In the genomic region with DNA sequence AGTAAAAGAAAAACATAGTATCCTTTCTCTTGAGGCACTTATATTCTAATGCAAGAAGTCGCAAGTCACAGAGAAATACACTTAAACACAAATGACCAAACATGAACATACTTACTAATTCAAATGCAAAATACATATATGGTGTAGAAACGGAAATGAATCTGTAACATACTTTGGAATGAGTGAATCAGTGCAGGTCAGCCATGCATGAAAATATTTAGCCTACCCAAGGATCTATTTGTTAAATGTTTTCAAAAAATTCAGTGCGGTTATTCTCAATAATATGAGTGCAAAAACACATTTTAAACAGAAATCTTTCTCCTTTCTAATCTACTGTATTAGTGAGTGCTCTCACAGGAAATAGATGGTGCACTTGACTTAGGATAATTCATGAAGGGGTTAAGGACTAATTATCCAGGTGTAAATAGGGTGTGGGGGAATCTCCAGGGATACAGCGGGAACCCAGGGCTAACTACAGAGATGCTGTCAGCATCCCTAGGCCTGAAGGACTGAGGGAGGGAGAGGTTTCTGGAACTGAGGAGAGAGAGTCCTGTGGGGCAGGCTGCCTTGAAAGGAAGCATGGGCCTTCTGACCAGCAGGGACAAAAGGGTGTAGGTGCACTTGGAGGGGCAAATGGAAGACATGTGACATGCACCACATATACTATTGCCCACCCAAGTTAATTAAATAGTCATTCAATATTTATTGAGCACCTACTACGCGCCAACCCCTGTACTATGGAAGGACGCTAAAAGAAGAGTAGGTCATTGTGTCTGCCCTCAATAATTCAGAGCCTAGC, we compare ENCODE assay signal across 14 cellular contexts.
DNase-seq lines count a peak whose midpoint lies in the region; ATAC-seq, FAIRE-seq and TF ChIP-seq lines count a peak whose summit lies in the region.
"Had no signal": no experiment of that assay in that cellular context is flagged by ENCODE, and none has a peak within 500 bp of the region (broad histone marks: within the 10 kb centered on the region; RNA-seq: fewer than 3 reads in every experiment).

No MANE protein-coding gene starts in this region.

- H3K4me1 Mint-ChIP-seq in activated T-helper 2 cell treated with anti-CD3 and anti-CD28 coated beads, Interferon-gamma antibody, Interleukin-2, Interleukin-4, amounts not matched to agents 10 μg/mL and 5 μg/mL and 100 μg/mL, durations not matched to agents 14 hours and 24 hours and 36 hours (ENCODE audit: low read depth), result peaks cover 67% of the 10 kb centered on the region
- peaks cover 36% of the 10 kb centered on the region for H3K4me1 Mint-ChIP-seq in memory B cell

- H3K9me3 ChIP-seq in HepG2 (ENCODE audit: low read length) (no peaks in the 10 kb centered on the region), right lobe of liver (no peaks in the 10 kb centered on the region)
- H3K9me3 ChIP-seq: gastrocnemius medialis, mucosa of descending colon had no signal

- H3K27ac ChIP-seq in HepG2 (ENCODE audit: extremely low read length, insufficient read depth, low read length) (no peak overlapping the region), right lobe of liver (no peak overlapping the region)
- H3K27ac ChIP-seq: gastrocnemius medialis had no signal

- H3K27me3 Mint-ChIP-seq in activated T-helper 2 cell treated with anti-CD3 and anti-CD28 coated beads, Interferon-gamma antibody, Interleukin-2, Interleukin-4, amounts not matched to agents 10 μg/mL and 5 μg/mL and 100 μg/mL, durations not matched to agents 14 hours and 24 hours and 36 hours (ENCODE audit: low read depth), result no peaks in the 10 kb centered on the region
- no peaks in the 10 kb centered on the region for H3K27me3 Mint-ChIP-seq in memory B cell

- 99% methylated on average over 7 of the region's 7 CpGs for WGBS in HepG2 (ENCODE audit: low lambda C conversion rate)
- WGBS in right lobe of liver (ENCODE audit: insufficient coverage, low coverage, low lambda C conversion rate, missing lambda C conversion rate), result 66% methylated on average over 7 of the region's 7 CpGs

- no peak overlapping the region for H3K9ac ChIP-seq in HepG2 (ENCODE audit: insufficient read depth, low read depth, low read length)

- no peaks in the 10 kb centered on the region for H3K9me3 Mint-ChIP-seq in activated T-helper 2 cell treated with anti-CD3 and anti-CD28 coated beads, Interferon-gamma antibody, Interleukin-2, Interleukin-4, amounts not matched to agents 10 μg/mL and 5 μg/mL and 100 μg/mL, durations not matched to agents 14 hours and 24 hours and 36 hours
- H3K9me3 Mint-ChIP-seq in memory B cell, result no peaks in the 10 kb centered on the region

- in situ Hi-C loops in HepG2 (cut with HindIII; ENCODE audit: extremely low pct_ligation_motif_present, low pct_unique_long_range_greater_than_20kb), result no loop called here

- ATAC-seq in HepG2, result no peak
- no peak for ATAC-seq in right lobe of liver
- no peak for ATAC-seq in memory B cell (ENCODE audit: low read depth)
- ATAC-seq: gastrocnemius medialis, mucosa of descending colon had no signal

- no peak for TF ChIP-seq RAD21 in HepG2 (CRISPR knock-in tag; IDR thresholded peaks at IDR 0.05)

- peaks cover 2% of the 10 kb centered on the region for H3K79me2 ChIP-seq in HepG2 (ENCODE audit: insufficient read depth, low read length)

- H2AFZ ChIP-seq in HepG2 (ENCODE audit: low read length), result no peak overlapping the region

- H3K4me3 Mint-ChIP-seq in activated T-helper 2 cell treated with anti-CD3 and anti-CD28 coated beads, Interferon-gamma antibody, Interleukin-2, Interleukin-4, amounts not matched to agents 10 μg/mL and 5 μg/mL and 100 μg/mL, durations not matched to agents 14 hours and 24 hours and 36 hours (ENCODE audit: low read depth), result peak overlapping the region; percentile 7
- H3K4me3 Mint-ChIP-seq in memory B cell, result no peak overlapping the region

- intact Hi-C loops in HepG2 (cut with micrococcal nuclease; ENCODE audit: unreplicated experiment), result no loop called here
- intact Hi-C loops in right lobe of liver (cut with DNase I), result no loop called here
- intact Hi-C loops in activated T-helper 2 cell treated with anti-CD3 and anti-CD28 coated beads, Interferon-gamma antibody, Interleukin-2, Interleukin-4, amounts not matched to agents 10 μg/mL and 5 μg/mL and 100 μg/mL, durations not matched to agents 14 hours and 24 hours and 36 hours (cut with micrococcal nuclease), result no loop called here

- H3K36me3 ChIP-seq in HepG2 (replicated peaks in 1 of 2; ENCODE audit: control insufficient read depth in 1 of 2, insufficient read depth in 2 of 2, low read length in 2 of 2), result peaks cover 3 to 6% of the 10 kb centered on the region in 2 experiments; a peak in 3 of 5 replicates
- no peaks in the 10 kb centered on the region for H3K36me3 ChIP-seq in right lobe of liver
- H3K36me3 ChIP-seq: gastrocnemius medialis had no signal

- BruUV-seq in HepG2 (replicated peaks; lab: Mats Ljungman, UMichigan), result no TSS peak

- no peaks in the 10 kb centered on the region for H4K20me1 ChIP-seq in HepG2 (ENCODE audit: insufficient read depth, low read length)

- TF ChIP-seq CTCF in HepG2 (CRISPR knock-in tag; IDR thresholded peaks at IDR 0.05) (no peak), right lobe of liver (IDR thresholded peaks at IDR 0.05) (no peak)

- H3K4me1 ChIP-seq in HepG2 (ENCODE audit: insufficient read depth, low read length) (peaks cover 38% of the 10 kb centered on the region), right lobe of liver (no peaks in the 10 kb centered on the region)

- no peaks in the 10 kb centered on the region for H3K27me3 ChIP-seq in HepG2 (ENCODE audit: control insufficient read depth in 1 of 2, insufficient read depth in 2 of 2, low read length in 2 of 2)
- H3K27me3 ChIP-seq in right lobe of liver, result no peaks in the 10 kb centered on the region
- H3K27me3 ChIP-seq: gastrocnemius medialis had no signal

- H3K4me2 ChIP-seq in HepG2 (ENCODE audit: low read depth, low read length), result no peak overlapping the region

- no peak for FAIRE-seq in HepG2 (lab: Jason Lieb, UNC)
- FAIRE-seq: endometrium, TTC549 had no signal

- POLR2A ChIA-PET in HepG2 (lab: Yijun Ruan, JAX), result no interaction called here

- H3K4me3 ChIP-seq in HepG2 (replicated peaks in 1 of 3; ENCODE audit: insufficient read depth in 1 of 3, low read depth in 2 of 3, low read length in 3 of 3) (no peak overlapping the region), right lobe of liver (no peak overlapping the region)
- H3K4me3 ChIP-seq: gastrocnemius medialis, mucosa of descending colon had no signal

- TF ChIP-seq EP300 in HepG2 (IDR thresholded peaks at IDR 0.05; ENCODE audit: low read depth in 2 of 2, low read length in 2 of 2) (no peak), HepG2 (CRISPR knock-in tag; IDR thresholded peaks at IDR 0.05; ENCODE audit: borderline replicate concordance) (no peak)

- peak overlapping the region; percentile 85 for H3K27ac Mint-ChIP-seq in activated T-helper 2 cell treated with anti-CD3 and anti-CD28 coated beads, Interferon-gamma antibody, Interleukin-2, Interleukin-4, amounts not matched to agents 10 μg/mL and 5 μg/mL and 100 μg/mL, durations not matched to agents 14 hours and 24 hours and 36 hours
- H3K27ac Mint-ChIP-seq in memory B cell, result peak overlapping the region; percentile 42

- peaks cover 10% of the 10 kb centered on the region for H3K36me3 Mint-ChIP-seq in activated T-helper 2 cell treated with anti-CD3 and anti-CD28 coated beads, Interferon-gamma antibody, Interleukin-2, Interleukin-4, amounts not matched to agents 10 μg/mL and 5 μg/mL and 100 μg/mL, durations not matched to agents 14 hours and 24 hours and 36 hours (ENCODE audit: low read depth)
- peaks cover 9% of the 10 kb centered on the region for H3K36me3 Mint-ChIP-seq in memory B cell

- DNase-seq in HepG2 (ENCODE audit: low spot score), result no peak
- no peak for DNase-seq in right lobe of liver
- no peak for DNase-seq in activated T-helper 2 cell treated with anti-CD3 and anti-CD28 coated beads, Interferon-gamma antibody, Interleukin-2, Interleukin-4, amounts not matched to agents 10 μg/mL and 5 μg/mL and 100 μg/mL, durations not matched to agents 14 hours and 24 hours and 36 hours (ENCODE audit: low spot score)
- DNase-seq in memory B cell (ENCODE audit: low spot score in 2 of 2), result no peak
- DNase-seq in C1 segment of cervical spinal cord (lab: John Stamatoyannopoulos, UW), result no peak
- no peak for DNase-seq in NCI-H1694 (lab: John Stamatoyannopoulos, UW)
- no peak for DNase-seq in NCI-H510A treated with DMSO at 0.1 percent for 48 hours (lab: John Stamatoyannopoulos, UW)
- no peak for DNase-seq in NCI-H1436 treated with DMSO at 0.1 percent for 48 hours (lab: John Stamatoyannopoulos, UW)
- DNase-seq: gastrocnemius medialis; mucosa of descending colon; Right ventricle myocardium superior; stimulated activated CD8-positive, alpha-beta memory T cell treated with anti-CD3 and anti-CD28 coated beads, Interleukin-4, amount 100 ng/mL, for 48 hours had no signal

- CTCF ChIA-PET in HepG2 (lab: Yijun Ruan, JAX; ENCODE audit: low intra/inter-chr PET ratio, low total read pairs), result no interaction called here

- TF ChIP-seq POLR2A in HepG2 (IDR thresholded peaks at IDR 0.05; ENCODE audit: insufficient read depth in 1 of 2, low read depth in 2 of 2, low read length in 2 of 2) (no peak), right lobe of liver (IDR thresholded peaks at IDR 0.05) (no peak)

TF ChIP-seq in HepG2, 621 proteins besides CTCF, POLR2A, EP300 and RAD21:
- TF ChIP-seq SOX5 (CRISPR knock-in tag; IDR thresholded peaks at IDR 0.05; ENCODE audit: borderline replicate concordance) (no peak), ZKSCAN1 (IDR thresholded peaks at IDR 0.05; ENCODE audit: low read length) (peak; percentile 76)
